1 cellular context compared by ENCODE assay signal in genomic region chr19:55062735-55063491, GRCh38.
A peak's percentile ranks its signal among the peaks of the same experiment; 100 is the strongest.
TF ChIP-seq lines count a peak whose summit lies in the region.

RDH13 (minus strand) TSS chr19:55063148; CDS start chr19:55063032, 116 bp downstream.

TF ChIP-seq in K562, 482 proteins besides CTCF, POLR2A, EP300 and RAD21 (continued from another document and continues in another):
- 0 out of 2 replicates have a peak, but pooled peaks have one; percentile 6 for TF ChIP-seq MGA (IDR thresholded peaks at IDR 0.05)
- TF ChIP-seq ZNF197 (CRISPR knock-in tag; IDR thresholded peaks at IDR 0.05; ENCODE audit: low read depth): no peak
- TF ChIP-seq IRF2 (CRISPR knock-in tag; IDR thresholded peaks at IDR 0.05): no peak
- TF ChIP-seq ZC3H11A (IDR thresholded peaks at IDR 0.05; ENCODE audit: low read depth, low read length): peak; percentile 28; the same call in 1 of the 2 replicates
- peak; percentile 73 for TF ChIP-seq ELF1 (tag; IDR thresholded peaks at IDR 0.05)
- peak in 1 of 2 experiments; percentile 69; a peak in 1 of 3 replicates for TF ChIP-seq CBX3 (IDR thresholded peaks at IDR 0.05; ENCODE audit: borderline replicate concordance in 1 of 2, low read length in 2 of 2)
- TF ChIP-seq COPS2 (conservative IDR thresholded peaks at IDR 0.05): no peak
- TF ChIP-seq HMGN3 (IDR thresholded peaks at IDR 0.05; ENCODE audit: borderline replicate concordance, extremely low read depth, insufficient read length, low read depth, low read length): peak; percentile 68
- peak; percentile 78 for TF ChIP-seq ZBTB12 (CRISPR knock-in tag; IDR thresholded peaks at IDR 0.05)
- TF ChIP-seq POLR2AphosphoS5 (IDR thresholded peaks at IDR 0.05; ENCODE audit: control insufficient read depth, insufficient read depth, low read depth, low read length): peak; percentile 39; the same call in 1 of the 2 replicates
- no peak for TF ChIP-seq NEUROD1 (IDR thresholded peaks at IDR 0.05; ENCODE audit: borderline replicate concordance, low read depth, low read length, partially characterized antibody)
- TF ChIP-seq CBX2 (IDR thresholded peaks at IDR 0.05; ENCODE audit: insufficient read depth, low read length, poor library complexity, severe bottlenecking): no peak
- TF ChIP-seq ZFX (CRISPR knock-in tag; IDR thresholded peaks at IDR 0.05): peak; percentile 76
- TF ChIP-seq L3MBTL2 (IDR thresholded peaks at IDR 0.05): peak; percentile 59
- TF ChIP-seq CSDE1 (IDR thresholded peaks at IDR 0.05): no peak
- TF ChIP-seq ESRRB (CRISPR knock-in tag; IDR thresholded peaks at IDR 0.05; ENCODE audit: borderline replicate concordance): no peak
- TF ChIP-seq ATF7 (IDR thresholded peaks at IDR 0.05): peak; percentile 99
- peak; percentile 98 for TF ChIP-seq ADNP (tag; IDR thresholded peaks at IDR 0.05)
- TF ChIP-seq CHD1 (IDR thresholded peaks at IDR 0.05; ENCODE audit: low read length): peak; percentile 56
- TF ChIP-seq CXXC5 (CRISPR knock-in tag; IDR thresholded peaks at IDR 0.05): peak; percentile 77
- TF ChIP-seq NBN (IDR thresholded peaks at IDR 0.05; ENCODE audit: low read depth): peak; percentile 92
- TF ChIP-seq HOMEZ (CRISPR knock-in tag; IDR thresholded peaks at IDR 0.05): no peak
- TF ChIP-seq ATF3 (IDR thresholded peaks at IDR 0.05): peak; percentile 99
- TF ChIP-seq ATF3 (CRISPR knock-in tag; conservative IDR thresholded peaks at IDR 0.05): no peak
- TF ChIP-seq ZBTB33 (CRISPR knock-in tag; IDR thresholded peaks at IDR 0.05): 0 out of 2 replicates have a peak, but pooled peaks have one; percentile 42
- TF ChIP-seq CREB3 (tag; conservative IDR thresholded peaks at IDR 0.05; ENCODE audit: low read depth): no peak
- peak in 1 of 2 experiments; percentile 29; a peak in 1 of 4 replicates for TF ChIP-seq ETV6 (IDR thresholded peaks at IDR 0.05; ENCODE audit: borderline replicate concordance in 1 of 2, low read depth in 2 of 2, low read length in 1 of 2)
- peak; percentile 85 for TF ChIP-seq ETV6 (CRISPR knock-in tag; IDR thresholded peaks at IDR 0.05; ENCODE audit: borderline replicate concordance)
- 0 out of 2 replicates have a peak, but pooled peaks have one; percentile 43 for TF ChIP-seq NCOA1 (IDR thresholded peaks at IDR 0.05; ENCODE audit: low read depth)
- TF ChIP-seq BRD4 (IDR thresholded peaks at IDR 0.05): no peak
- peak; percentile 75; the same call in 1 of the 2 replicates for TF ChIP-seq ZNF224 (CRISPR knock-in tag; IDR thresholded peaks at IDR 0.05)
- TF ChIP-seq ATF1 (CRISPR knock-in tag; IDR thresholded peaks at IDR 0.05): peak; percentile 30; the same call in 1 of the 2 replicates
- peak; percentile 97 for TF ChIP-seq ATF1 (tag; IDR thresholded peaks at IDR 0.05)
- TF ChIP-seq ELK1 (CRISPR knock-in tag; IDR thresholded peaks at IDR 0.05): no peak
- TF ChIP-seq POLR2AphosphoS2 (IDR thresholded peaks at IDR 0.05; ENCODE audit: low read length): peak; percentile 47; the same call in 1 of the 2 replicates
- peak; percentile 78 for TF ChIP-seq ZNF282 (CRISPR knock-in tag; IDR thresholded peaks at IDR 0.05)
- TF ChIP-seq USF2 (CRISPR knock-in tag; IDR thresholded peaks at IDR 0.05): no peak
- 0 out of 4 replicates have a peak, but pooled peaks of 1 of the 2 experiments have one; percentile 48 for TF ChIP-seq ARNT (IDR thresholded peaks at IDR 0.05)
- 0 out of 2 replicates have a peak, but pooled peaks have one; percentile 23 for TF ChIP-seq ZNF764 (CRISPR knock-in tag; IDR thresholded peaks at IDR 0.05; ENCODE audit: low read depth)
- TF ChIP-seq ZNF140 (CRISPR knock-in tag; IDR thresholded peaks at IDR 0.05): no peak
- TF ChIP-seq ZC3H4 (CRISPR knock-in tag; IDR thresholded peaks at IDR 0.05; ENCODE audit: borderline replicate concordance): no peak
- no peak for TF ChIP-seq KAT7 (CRISPR knock-in tag; IDR thresholded peaks at IDR 0.05; ENCODE audit: borderline replicate concordance)
- TF ChIP-seq RBBP5 (IDR thresholded peaks at IDR 0.05; ENCODE audit: borderline replicate concordance, insufficient read depth, low read length, poor library complexity, severe bottlenecking): peak; percentile 67
